8 cellular contexts compared by ENCODE assay signal in the genomic region with DNA sequence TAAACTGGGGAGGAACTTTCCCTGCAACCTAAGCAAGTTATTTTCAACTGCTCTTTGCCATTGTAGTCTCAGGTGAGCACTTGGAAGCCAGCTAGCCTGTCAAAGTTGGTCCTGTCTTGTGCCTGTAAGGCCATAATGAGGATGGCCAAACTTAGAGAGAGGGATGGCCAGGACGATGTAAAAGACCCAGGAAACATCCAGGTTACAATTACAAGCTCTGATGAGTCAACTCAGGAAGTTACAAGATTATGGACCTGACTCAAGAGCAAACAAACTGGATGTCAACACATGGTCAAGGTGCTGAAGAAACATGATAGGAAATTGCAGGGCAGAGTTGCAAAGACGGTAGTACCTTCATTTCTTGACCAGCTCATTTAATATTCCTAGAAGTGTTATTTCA. TPM values are rescaled to one million over a fixed set of nuclear protein-coding genes. Genes with fewer than 3 reads are reported as not detected.
DNase-seq lines count a peak whose midpoint lies in the region; ATAC-seq, FAIRE-seq and TF ChIP-seq lines count a peak whose summit lies in the region.

No MANE protein-coding gene starts in this region.

- H3K27me3 ChIP-seq in HUES64 (ENCODE audit: insufficient read depth, low read length) (no peaks in the 10 kb centered on the region), uterus (no peaks in the 10 kb centered on the region)

- ATAC-seq in naive B cell (ENCODE audit: low read depth in 2 of 2), result no peak

- H3K36me3 Mint-ChIP-seq in brain, result peaks cover 22% of the 10 kb centered on the region
- peaks cover 8% of the 10 kb centered on the region in 2 donors for H3K36me3 Mint-ChIP-seq in naive B cell

- H3K9me3 Mint-ChIP-seq in brain (peaks cover 0 to 5% (median 0%) of the 10 kb centered on the region in 5 experiments), naive B cell (no peaks in the 10 kb centered on the region)

- intact Hi-C loops in uterus (cut with DNase I; ENCODE audit: low total_unique reads), result no loop called here

- H3K4me3 Mint-ChIP-seq in brain (peak overlapping the region; percentile 90 to 97 (median 93)), naive B cell (peak overlapping the region; percentile 87 to 95 (median 91))

- H3K36me3 ChIP-seq in HUES64 (ENCODE audit: insufficient read depth, low read length) (peaks cover 19% of the 10 kb centered on the region), uterus (no peaks in the 10 kb centered on the region)

- H3K27ac Mint-ChIP-seq in brain, result peak overlapping the region; percentile 24 to 94 (median 89)
- peak overlapping the region in 5 of 6 donors; percentile 84 to 96 (median 95) for H3K27ac Mint-ChIP-seq in naive B cell

- H3K9me3 ChIP-seq in HUES64 (ENCODE audit: insufficient read depth, low read depth, low read length) (no peaks in the 10 kb centered on the region), uterus (no peaks in the 10 kb centered on the region)

- H3K27ac ChIP-seq in C4-2B (peak overlapping the region; percentile 92; the same call in 1 of the 2 replicates), HUES64 (ENCODE audit: low read depth, low read length) (no peak overlapping the region), uterus (peak overlapping the region in 1 of 2 donors; percentile 94)

- peak overlapping the region; percentile 89 for H3K4me3 ChIP-seq in HUES64 (ENCODE audit: low read length)
- H3K4me3 ChIP-seq in uterus, result peak overlapping the region in 1 of 2 donors; percentile 91

- 48% methylated on average over 1 of the region's 2 CpGs for WGBS in HUES64

- peak overlapping the region; percentile 86; the same call in 1 of the 2 replicates for H3K9ac ChIP-seq in HUES64 (ENCODE audit: low read depth, low read length)

- TF ChIP-seq CTCF in C4-2B (conservative IDR thresholded peaks at IDR 0.05), result no peak
- TF ChIP-seq CTCF in brain (conservative IDR thresholded peaks at IDR 0.05), result no peak
- no peak for TF ChIP-seq CTCF in uterus (IDR thresholded peaks at IDR 0.05)

- H3K4me1 ChIP-seq in HUES64 (ENCODE audit: insufficient read depth, low read length), result peaks cover 30% of the 10 kb centered on the region
- no peaks in the 10 kb centered on the region for H3K4me1 ChIP-seq in uterus

- no peak for TF ChIP-seq POLR2A in uterus (IDR thresholded peaks at IDR 0.05)

- H3K4me1 Mint-ChIP-seq in brain, result peaks cover 76% of the 10 kb centered on the region
- H3K4me1 Mint-ChIP-seq in naive B cell, result peaks cover 59 to 67% (median 65%) of the 10 kb centered on the region in 3 donors

- H3K27me3 Mint-ChIP-seq in brain (peaks cover 3% of the 10 kb centered on the region), naive B cell (no peaks in the 10 kb centered on the region)

- DNase-seq in naive B cell (no peak), kidney glomerular epithelial cell (lab: John Stamatoyannopoulos, UW) (no peak), NCI-H345 (lab: John Stamatoyannopoulos, UW) (no peak), frontal cortex (ENCODE audit: low spot score in 2 of 2) (no peak), uterus (no peak)

- FAIRE-seq in frontal cortex (lab: Jason Lieb, UNC), result no peak

RNA-seq across cellular contexts. Expression of a gene that starts 1.6 kb away (rescaled TPM):
- 39.8 TPM for polyA plus RNA-seq in HUES64 (2013, experiment 1 of 2)
- 42.3 TPM for polyA plus RNA-seq in HUES64 (2013, experiment 2 of 2)
- polyA plus RNA-seq in brain (ENCODE audit: insufficient read depth, low read depth, low replicate concordance) (80.4 TPM), naive B cell (ENCODE audit: low read depth in 6 of 6) (10 to 100 TPM; 21.2 to 41.2 (median 33.3) TPM)
- total RNA-seq in frontal cortex (34.6 TPM), uterus (10 to 100 TPM; 16.2 to 71.5 (median 56.1) TPM)

RNA-seq across cellular contexts. Expression of a gene that starts 6.6 kb away (rescaled TPM):
- 14.3 TPM for polyA plus RNA-seq in HUES64 (2013, experiment 1 of 2)
- 19.0 TPM for polyA plus RNA-seq in HUES64 (2013, experiment 2 of 2)
- polyA plus RNA-seq in brain (ENCODE audit: insufficient read depth, low read depth, low replicate concordance) (45.7 TPM), naive B cell (ENCODE audit: low read depth in 6 of 6) (10 to 100 TPM in 3 of 6 donors, 1 to 10 TPM in 3; 8.2 to 12.1 (median 9.7) TPM)
- total RNA-seq in frontal cortex (54.6 TPM), uterus (10 to 100 TPM; 24.4 to 57.9 (median 40.2) TPM)

RNA-seq across cellular contexts. Expression of a gene that starts 25.6 kb away (rescaled TPM):
- 96.1 TPM for polyA plus RNA-seq in HUES64 (2013, experiment 1 of 2)
- polyA plus RNA-seq in HUES64 (2013, experiment 2 of 2), result 94.6 TPM
- 72.7 TPM for polyA plus RNA-seq in brain (ENCODE audit: insufficient read depth, low read depth, low replicate concordance)
- 10 to 100 TPM; 59.6 to 78.7 (median 71.0) TPM for polyA plus RNA-seq in naive B cell (ENCODE audit: low read depth in 6 of 6)
- total RNA-seq in frontal cortex, result 66.4 TPM
- 10 to 100 TPM; 17.6 to 62.5 (median 48.4) TPM for total RNA-seq in uterus

RNA-seq across cellular contexts. Expression of a gene that starts 48.5 kb away (rescaled TPM):
- 9.0 TPM for polyA plus RNA-seq in HUES64 (2013, experiment 1 of 2)
- polyA plus RNA-seq in HUES64 (2013, experiment 2 of 2), result 13.0 TPM
- polyA plus RNA-seq in brain (ENCODE audit: insufficient read depth, low read depth, low replicate concordance) (251 TPM), naive B cell (ENCODE audit: low read depth in 6 of 6) (100 to 1,000 TPM; 146 to 327 (median 208) TPM)
- total RNA-seq in frontal cortex (78.7 TPM), uterus (100 to 1,000 TPM; 118 to 285 (median 175) TPM)

RNA-seq across cellular contexts. Expression of a gene that starts 50.9 kb away (rescaled TPM):
- polyA plus RNA-seq in HUES64 (2013, experiment 1 of 2), result 28.0 TPM
- polyA plus RNA-seq in HUES64 (2013, experiment 2 of 2), result 27.1 TPM
- 57.4 TPM for polyA plus RNA-seq in brain (ENCODE audit: insufficient read depth, low read depth, low replicate concordance)
- polyA plus RNA-seq in naive B cell (ENCODE audit: low read depth in 6 of 6), result 1 to 10 TPM; 2.5 to 7.7 (median 4.4) TPM
- total RNA-seq in frontal cortex, result 18.3 TPM
- 10 to 100 TPM; 10.5 to 42.8 (median 28.6) TPM for total RNA-seq in uterus
